ENCODE assay signal across 8 cellular contexts in genomic region chr6:131924881-131925474, GRCh38. TPM values are rescaled to one million over a fixed set of nuclear protein-coding genes. Genes with fewer than 3 reads are reported as not detected.
DNase-seq lines count a peak whose midpoint lies in the region; ATAC-seq, FAIRE-seq and TF ChIP-seq lines count a peak whose summit lies in the region.
"Had no signal": no experiment of that assay in that cellular context is flagged by ENCODE, and none has a peak within 500 bp of the region (broad histone marks: within the 10 kb centered on the region; RNA-seq: fewer than 3 reads in every experiment).

No MANE protein-coding gene starts in this region.

- H3K36me3 ChIP-seq in neuronal stem cell (replicated peaks in 1 of 2; ENCODE audit: control insufficient read depth in 2 of 2, insufficient read depth in 2 of 2, low read length in 2 of 2): no peaks in the 10 kb centered on the region

- H2AFZ ChIP-seq in neuronal stem cell (ENCODE audit: low read length): no peak overlapping the region

- H3K4me1 ChIP-seq in neuronal stem cell (ENCODE audit: control insufficient read depth in 2 of 2, insufficient read depth in 1 of 2, low read depth in 1 of 2, low read length in 2 of 2): no peaks in the 10 kb centered on the region

- no peak overlapping the region for H3K14ac ChIP-seq in neuronal stem cell (ENCODE audit: low read length)

- ATAC-seq in GM18502 (IDR thresholded peaks at IDR 0.05; ENCODE audit: poor library complexity, unreplicated experiment): no peak
- ATAC-seq in GM18907 (IDR thresholded peaks at IDR 0.05; ENCODE audit: unreplicated experiment): no peak
- ATAC-seq in HG02870 (IDR thresholded peaks at IDR 0.05; ENCODE audit: unreplicated experiment): no peak

- peak; percentile 80 for FAIRE-seq in endometrium (lab: Jason Lieb, UNC)

- H3K79me1 ChIP-seq in neuronal stem cell (ENCODE audit: low read depth, low read length): no peaks in the 10 kb centered on the region

- no peak overlapping the region for H3K4ac ChIP-seq in neuronal stem cell (ENCODE audit: low read length)

- H3K18ac ChIP-seq in neuronal stem cell (ENCODE audit: low read length): no peak overlapping the region

- peaks cover 0 to 4% of the 10 kb centered on the region in 2 donors for H3K9me3 ChIP-seq in neuronal stem cell (replicated peaks in 1 of 2; ENCODE audit: control insufficient read depth in 2 of 2, insufficient read depth in 1 of 2, low read depth in 1 of 2, low read length in 2 of 2)

- H2BK12ac ChIP-seq in neuronal stem cell (ENCODE audit: low read length): no peak overlapping the region

- no peak overlapping the region for H4K8ac ChIP-seq in neuronal stem cell (ENCODE audit: low read depth, low read length)

- H3K4me3 ChIP-seq in neuronal stem cell (ENCODE audit: low read length in 2 of 2): no peak overlapping the region
- H3K4me3 ChIP-seq: skin epidermis had no signal

- no peak overlapping the region for H3K4me2 ChIP-seq in neuronal stem cell (ENCODE audit: insufficient read depth, low read length, poor library complexity, severe bottlenecking)

- H2BK120ac ChIP-seq in neuronal stem cell (ENCODE audit: low read depth, low read length): no peak overlapping the region

- TF ChIP-seq CTCF in GM13976 (IDR thresholded peaks at IDR 0.05; ENCODE audit: borderline replicate concordance, control extremely low read depth, extremely low read depth, insufficient read depth, missing control alignments): peak; percentile 20

- no peak overlapping the region for H3K9ac ChIP-seq in neuronal stem cell (ENCODE audit: low read depth, low read length, poor library complexity)

- no peak overlapping the region for H3K27ac ChIP-seq in neuronal stem cell (replicated peaks; ENCODE audit: low read length)
- H3K27ac ChIP-seq: skin epidermis had no signal

- no peak overlapping the region for H4K91ac ChIP-seq in neuronal stem cell (ENCODE audit: low read depth, low read length, poor library complexity)

- no peaks in the 10 kb centered on the region for H3K27me3 ChIP-seq in neuronal stem cell (ENCODE audit: control insufficient read depth in 3 of 3, insufficient read depth in 3 of 3, low read depth in 1 of 3, low read length in 3 of 3)

- no CpG with 5 or more reads among the region's 4 CpGs for WGBS in neuronal stem cell (ENCODE audit: extremely low coverage in 2 of 2, insufficient read length in 2 of 2, insufficient replicate concordance in 1 of 2), 2 donors

- H2BK15ac ChIP-seq in neuronal stem cell (ENCODE audit: low read length): no peak overlapping the region

- no peak overlapping the region for H3K23ac ChIP-seq in neuronal stem cell (ENCODE audit: low read depth, low read length, poor library complexity)

- in situ Hi-C loops in GM13976 (cut with MboI; ENCODE audit: low sequenced_read_pairs, unreplicated experiment): loop anchor here (25.0 kb wide), 1 partner anchor 287 kb away; no protein-coding TSS in a partner anchor

- DNase-seq in GM13976 (ENCODE audit: low spot score): peak; percentile 42
- peak; percentile 56 for DNase-seq in NCI-H748 (lab: John Stamatoyannopoulos, UW; ENCODE audit: unreplicated experiment)
- DNase-seq in neuronal stem cell (ENCODE audit: low spot score): peak; percentile 35

- no peak overlapping the region for H2AK5ac ChIP-seq in neuronal stem cell (ENCODE audit: low read depth, low read length)

- H2BK5ac ChIP-seq in neuronal stem cell (ENCODE audit: low read length): no peak overlapping the region

RNA-seq across cellular contexts. Expression of gene CCN2, which starts 26.2 kb away (rescaled TPM):
- 69.1 TPM for polyA plus RNA-seq in neuronal stem cell (2013, experiment 1 of 2)
- 70.8 TPM for polyA plus RNA-seq in neuronal stem cell (2013, experiment 2 of 2)
